In genomic region chr6:30185846-30186484, GRCh38 we compare ENCODE assay signal across 28 cellular contexts. TPM values are rescaled to one million over a fixed set of nuclear protein-coding genes. Genes with fewer than 3 reads are reported as not detected.
"Had no signal": no experiment of that assay in that cellular context is flagged by ENCODE, and none has a peak within 500 bp of the region (broad histone marks: within the 10 kb centered on the region; RNA-seq: fewer than 3 reads in every experiment).

No MANE protein-coding gene starts in this region.

- H3K4me3 ChIP-seq: dorsolateral prefrontal cortex, esophagus squamous epithelium, gastrocnemius medialis, skin epidermis, stomach, suprapubic skin, tibial nerve, uterus had no signal

- H3K27ac Mint-ChIP-seq: activated CD8-positive, alpha-beta T cell treated with anti-CD3 and anti-CD28 coated beads for 36 hours; activated naive CD8-positive, alpha-beta T cell treated with anti-CD3 and anti-CD28 coated beads for 36 hours; nephron progenitor cell; stimulated activated effector memory CD8-positive, alpha-beta T cell treated with anti-CD3 and anti-CD28 coated beads, Interleukin-12 subunit alpha, Interleukin-12 subunit beta, amount 100 ng/mL, for 72 hours; T-helper 1 cell treated with Interleukin-12 subunit alpha and Interleukin-12 subunit beta and Interleukin-4 antibody, amounts not matched to agents 30 μg/mL and 1 μg/mL, for 36 hours had no signal

- H2AFZ ChIP-seq: parathyroid adenoma had no signal

- DNase-seq: activated CD4-positive, alpha-beta T cell treated with anti-CD3 and anti-CD28 coated beads for 48 hours; activated CD8-positive, alpha-beta memory T cell treated with anti-CD3 and anti-CD28 coated beads, Interleukin-2, amount 10 ng/mL, durations not matched to agents 7 days and 5 days; activated CD8-positive, alpha-beta T cell treated with anti-CD3 and anti-CD28 coated beads for 36 hours; activated naive CD8-positive, alpha-beta T cell treated with anti-CD3 and anti-CD28 coated beads for 36 hours; activated T-cell treated with anti-CD3 and anti-CD28 coated beads for 4 hours; central memory CD4-positive, alpha-beta T cell; dorsolateral prefrontal cortex; esophagus squamous epithelium; gastrocnemius medialis; hippocampal formation; kidney glomerular epithelial cell; nephron progenitor cell; right cardiac atrium; stimulated activated CD4-positive, alpha-beta T cell treated with anti-CD3 and anti-CD28 coated beads, Interleukin-1b, Interleukin-23, amount 100 ng/mL, for 48 hours; stomach; uterus had no signal

- FAIRE-seq: astrocyte, colon had no signal

- H3K4me1 ChIP-seq: esophagus squamous epithelium, gastrocnemius medialis, parathyroid adenoma, stomach, suprapubic skin, tibial nerve, uterus had no signal

- H3K4me1 Mint-ChIP-seq: activated CD8-positive, alpha-beta memory T cell treated with anti-CD3 and anti-CD28 coated beads, Interleukin-2, amount 10 ng/mL, durations not matched to agents 7 days and 5 days; activated naive CD8-positive, alpha-beta T cell treated with anti-CD3 and anti-CD28 coated beads for 36 hours; nephron progenitor cell; stimulated activated effector memory CD8-positive, alpha-beta T cell treated with anti-CD3 and anti-CD28 coated beads, Interleukin-12 subunit alpha, Interleukin-12 subunit beta, amount 100 ng/mL, for 72 hours had no signal

- H3K9ac ChIP-seq: parathyroid adenoma had no signal

- H3K27ac ChIP-seq: dorsolateral prefrontal cortex, esophagus squamous epithelium, gastrocnemius medialis, parathyroid adenoma, skin epidermis, stomach, suprapubic skin, tibial nerve, uterus had no signal

- H3K36me3 ChIP-seq: uterus had no signal

- H3K27me3 ChIP-seq: dorsolateral prefrontal cortex, esophagus squamous epithelium, gastrocnemius medialis, stomach, suprapubic skin, tibial nerve, uterus had no signal

- H3K4me3 Mint-ChIP-seq: activated CD8-positive, alpha-beta memory T cell treated with anti-CD3 and anti-CD28 coated beads, Interleukin-2, amount 10 ng/mL, durations not matched to agents 7 days and 5 days; activated CD8-positive, alpha-beta T cell treated with anti-CD3 and anti-CD28 coated beads for 36 hours; activated naive CD8-positive, alpha-beta T cell treated with anti-CD3 and anti-CD28 coated beads for 36 hours; memory B cell; nephron progenitor cell; stimulated activated effector memory CD8-positive, alpha-beta T cell treated with anti-CD3 and anti-CD28 coated beads, Interleukin-12 subunit alpha, Interleukin-12 subunit beta, amount 100 ng/mL, for 72 hours; T-helper 1 cell treated with Interleukin-12 subunit alpha and Interleukin-12 subunit beta and Interleukin-4 antibody, amounts not matched to agents 30 μg/mL and 1 μg/mL, for 36 hours had no signal

- H3K9me3 Mint-ChIP-seq: activated CD8-positive, alpha-beta T cell treated with anti-CD3 and anti-CD28 coated beads for 36 hours; activated naive CD8-positive, alpha-beta T cell treated with anti-CD3 and anti-CD28 coated beads for 36 hours; memory B cell; stimulated activated effector memory CD8-positive, alpha-beta T cell treated with anti-CD3 and anti-CD28 coated beads, Interleukin-12 subunit alpha, Interleukin-12 subunit beta, amount 100 ng/mL, for 72 hours had no signal

- ATAC-seq: activated CD8-positive, alpha-beta memory T cell treated with anti-CD3 and anti-CD28 coated beads, Interleukin-2, amount 10 ng/mL, durations not matched to agents 7 days and 5 days; activated CD8-positive, alpha-beta T cell treated with anti-CD3 and anti-CD28 coated beads for 36 hours; gastrocnemius medialis; stimulated activated effector memory CD8-positive, alpha-beta T cell treated with anti-CD3 and anti-CD28 coated beads, Interleukin-12 subunit alpha, Interleukin-12 subunit beta, amount 100 ng/mL, for 72 hours had no signal

- H3K9me3 ChIP-seq: esophagus squamous epithelium, gastrocnemius medialis, suprapubic skin, tibial nerve, uterus had no signal

- H3K79me2 ChIP-seq: parathyroid adenoma had no signal

- H3K27me3 Mint-ChIP-seq: activated CD8-positive, alpha-beta T cell treated with anti-CD3 and anti-CD28 coated beads for 36 hours; activated naive CD8-positive, alpha-beta T cell treated with anti-CD3 and anti-CD28 coated beads for 36 hours had no signal

RNA-seq across cellular contexts. Expression of gene TRIM15, which starts 22.6 kb away (rescaled TPM):
- total RNA-seq: activated CD8-positive, alpha-beta memory T cell treated with anti-CD3 and anti-CD28 coated beads, Interleukin-2, amount 10 ng/mL, durations not matched to agents 7 days and 5 days; activated CD8-positive, alpha-beta T cell treated with anti-CD3 and anti-CD28 coated beads for 36 hours; astrocyte; dorsolateral prefrontal cortex; esophagus squamous epithelium; mononuclear cell; pulmonary artery endothelial cell; right cardiac atrium; tibial nerve; uterus had no signal
- polyA plus RNA-seq: right cardiac atrium had no signal

RNA-seq across cellular contexts. Expression of gene TRIM10, which starts 25.0 kb away (rescaled TPM):
- total RNA-seq: activated CD8-positive, alpha-beta memory T cell treated with anti-CD3 and anti-CD28 coated beads, Interleukin-2, amount 10 ng/mL, durations not matched to agents 7 days and 5 days; activated CD8-positive, alpha-beta T cell treated with anti-CD3 and anti-CD28 coated beads for 36 hours; activated naive CD8-positive, alpha-beta T cell treated with anti-CD3 and anti-CD28 coated beads for 36 hours; astrocyte; esophagus squamous epithelium; gastrocnemius medialis; pulmonary artery endothelial cell; right cardiac atrium; tibial nerve had no signal
- polyA plus RNA-seq: right cardiac atrium, stomach had no signal

RNA-seq across cellular contexts. Expression of gene TRIM40, which starts 50.0 kb away (rescaled TPM):
- total RNA-seq: activated CD8-positive, alpha-beta memory T cell treated with anti-CD3 and anti-CD28 coated beads, Interleukin-2, amount 10 ng/mL, durations not matched to agents 7 days and 5 days; activated CD8-positive, alpha-beta T cell treated with anti-CD3 and anti-CD28 coated beads for 36 hours; activated naive CD8-positive, alpha-beta T cell treated with anti-CD3 and anti-CD28 coated beads for 36 hours; astrocyte; dorsolateral prefrontal cortex; esophagus squamous epithelium; gastrocnemius medialis; pulmonary artery endothelial cell; right cardiac atrium; stomach; suprapubic skin; tibial nerve; uterus had no signal
- polyA plus RNA-seq: liver, right cardiac atrium, stomach had no signal
